8 cellular contexts compared by ENCODE assay signal in the genomic region with DNA sequence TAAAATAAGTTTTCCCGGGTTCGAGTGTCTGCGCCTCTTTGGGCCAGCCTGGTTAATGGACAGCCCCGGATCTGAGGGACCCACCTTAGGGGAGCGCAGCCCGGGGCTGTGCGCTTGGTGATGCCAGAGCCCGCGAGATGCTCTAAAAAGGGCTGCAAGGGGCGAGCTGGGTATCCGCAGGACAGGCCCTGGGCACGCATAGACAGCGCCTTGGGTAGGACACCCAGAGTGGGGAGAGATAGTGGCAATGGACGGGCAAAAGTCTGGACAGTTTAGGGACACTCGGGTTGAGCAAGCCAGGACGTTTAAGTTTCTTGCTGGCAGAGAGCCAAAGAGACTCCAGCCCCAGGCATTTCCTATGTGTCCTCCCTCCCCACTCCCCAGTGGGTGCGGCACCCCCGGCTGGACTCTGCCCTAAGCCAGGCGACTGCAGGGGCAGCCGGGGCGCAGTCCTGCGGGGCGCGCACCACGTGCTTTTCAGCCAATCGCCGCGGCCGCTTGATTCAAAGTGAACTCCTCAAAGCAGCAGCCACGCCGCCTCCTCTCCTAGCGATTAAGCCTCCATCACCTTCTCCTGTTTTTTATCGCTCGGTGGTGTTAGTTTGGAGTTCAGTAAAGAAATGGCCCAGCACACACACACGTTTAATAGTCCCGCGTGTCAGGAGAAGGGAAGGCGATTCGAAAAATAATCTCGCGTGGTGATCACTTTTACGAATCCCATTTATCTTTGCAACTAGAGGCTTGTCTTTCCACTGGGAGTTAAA. TPM values are rescaled to one million over a fixed set of nuclear protein-coding genes. Genes with fewer than 3 reads are reported as not detected.
A peak's percentile ranks its signal among the peaks of the same experiment; 100 is the strongest.
DNase-seq lines count a peak whose midpoint lies in the region; ATAC-seq and TF ChIP-seq lines count a peak whose summit lies in the region.

No MANE protein-coding gene starts in this region.

- peak overlapping the region; percentile 78 for H3K4me2 ChIP-seq in Karpas-422 (ENCODE audit: low read depth, low read length, poor library complexity, severe bottlenecking)

- no peaks in the 10 kb centered on the region for H3K36me3 ChIP-seq in Karpas-422 (ENCODE audit: insufficient read depth, low read length)
- H3K36me3 ChIP-seq in colonic mucosa, result no peaks in the 10 kb centered on the region

- H3K9me3 ChIP-seq in Karpas-422 (ENCODE audit: low read length) (no peaks in the 10 kb centered on the region), colonic mucosa (no peaks in the 10 kb centered on the region)

- no peaks in the 10 kb centered on the region for H3K9me2 ChIP-seq in Karpas-422 (replicated peaks; ENCODE audit: insufficient read depth, low read length)

- H3K27me3 ChIP-seq in Karpas-422 (ENCODE audit: low read length) (no peaks in the 10 kb centered on the region), colonic mucosa (no peaks in the 10 kb centered on the region)

- no peaks in the 10 kb centered on the region for H4K20me1 ChIP-seq in Karpas-422 (ENCODE audit: insufficient read depth, low read depth, low read length)

- H3K79me2 ChIP-seq in Karpas-422 (ENCODE audit: low read length), result no peaks in the 10 kb centered on the region

- TF ChIP-seq CTCF in colonic mucosa (IDR thresholded peaks at IDR 0.05), result no peak

- H3K4me3 ChIP-seq in Karpas-422 (ENCODE audit: low read length) (peak overlapping the region; percentile 60; the same call in 1 of the 2 replicates), colonic mucosa (peak overlapping the region; percentile 72)

- H3K4me1 ChIP-seq in Karpas-422 (ENCODE audit: low read length), result peaks cover 20% of the 10 kb centered on the region
- H3K4me1 ChIP-seq in colonic mucosa, result peaks cover 9% of the 10 kb centered on the region

- ATAC-seq in GM21786 (IDR thresholded peaks at IDR 0.05; ENCODE audit: unreplicated experiment), result peak; percentile 8

- H3K27ac ChIP-seq in Karpas-422 (ENCODE audit: low read length), result no peak overlapping the region
- H3K27ac ChIP-seq in colonic mucosa, result peak overlapping the region; percentile 94

- intact Hi-C loops in colonic mucosa (cut with DNase I), result loop anchor here (5.0 to 10.0 kb wide), 2 partner anchors 604 to 656 kb away; no protein-coding TSS in a partner anchor

- H2AFZ ChIP-seq in Karpas-422 (ENCODE audit: low read length), result no peak overlapping the region

- peak; percentile 92 for DNase-seq in Daoy (ENCODE audit: low read depth)
- no peak for DNase-seq in Karpas-422
- DNase-seq in T1000 (lab: John Stamatoyannopoulos, UW), result peak; percentile 71
- peak; percentile 97 for DNase-seq in colonic mucosa
- peak; percentile 95 for DNase-seq in left kidney (ENCODE audit: low read depth, low spot score)
- DNase-seq in stimulated activated CD4-positive, alpha-beta T cell treated with anti-CD3 and anti-CD28 coated beads, Interleukin-1b, Interleukin-23, amount 100 ng/mL, for 4 hours (ENCODE audit: low read depth in 2 of 2), result peak; percentile 17 to 29
- no peak for DNase-seq in HPDE6-E6E7 (ENCODE audit: extremely low spot score)

- no peak overlapping the region for H3K9ac ChIP-seq in Karpas-422 (ENCODE audit: low read length)
- H3K9ac ChIP-seq in colonic mucosa (ENCODE audit: low read depth in 2 of 2, low read length in 2 of 2), result peak overlapping the region; percentile 93 to 96

RNA-seq across cellular contexts. Expression of gene ENC1, which starts 0.7 kb away (rescaled TPM):
- total RNA-seq in Daoy (2014; rRNA removed; shearing (Covaris generic)), result 66.7 and 74.6 TPM in 2 replicates
- total RNA-seq in Karpas-422 (2014; rRNA removed; shearing (Covaris generic); ENCODE audit: low replicate concordance), result 0.15 and 0.25 TPM in 2 replicates
- 10 to 100 TPM; 18.9 to 26.6 TPM for total RNA-seq in colonic mucosa

RNA-seq across cellular contexts. Expression of gene HEXB, which starts 43.8 kb away (rescaled TPM):
- total RNA-seq in Daoy (2014; rRNA removed; shearing (Covaris generic)), result 125 and 150 TPM in 2 replicates
- total RNA-seq in Karpas-422 (2014; rRNA removed; shearing (Covaris generic); ENCODE audit: low replicate concordance), result 70.2 and 74.3 TPM in 2 replicates
- total RNA-seq in colonic mucosa, result 100 to 1,000 TPM; 173 to 197 TPM

Comparison
In these comparisons a context has a peak if more than half of its experiments do, and no peak if none do; other contexts are left out.
1. DNase-seq: peak in Daoy (single experiment), T1000 (single experiment), colonic mucosa (single experiment), left kidney (single experiment) and stimulated activated CD4-positive, alpha-beta T cell treated with anti-CD3 and anti-CD28 coated beads, Interleukin-1b, Interleukin-23, amount 100 ng/mL, for 4 hours (2 of 2); none in Karpas-422 (single experiment) and HPDE6-E6E7 (single experiment).
2. RNA of gene ENC1, which starts 0.7 kb away (total RNA-seq): 66.7 to 74.6 TPM in Daoy and 18.9 to 26.6 TPM in colonic mucosa; 0.15 to 0.25 TPM in Karpas-422; every median in the first group is over 10 times any median in the second.